Comparison of ENCODE assay signal across 8 cellular contexts in the genomic region with DNA sequence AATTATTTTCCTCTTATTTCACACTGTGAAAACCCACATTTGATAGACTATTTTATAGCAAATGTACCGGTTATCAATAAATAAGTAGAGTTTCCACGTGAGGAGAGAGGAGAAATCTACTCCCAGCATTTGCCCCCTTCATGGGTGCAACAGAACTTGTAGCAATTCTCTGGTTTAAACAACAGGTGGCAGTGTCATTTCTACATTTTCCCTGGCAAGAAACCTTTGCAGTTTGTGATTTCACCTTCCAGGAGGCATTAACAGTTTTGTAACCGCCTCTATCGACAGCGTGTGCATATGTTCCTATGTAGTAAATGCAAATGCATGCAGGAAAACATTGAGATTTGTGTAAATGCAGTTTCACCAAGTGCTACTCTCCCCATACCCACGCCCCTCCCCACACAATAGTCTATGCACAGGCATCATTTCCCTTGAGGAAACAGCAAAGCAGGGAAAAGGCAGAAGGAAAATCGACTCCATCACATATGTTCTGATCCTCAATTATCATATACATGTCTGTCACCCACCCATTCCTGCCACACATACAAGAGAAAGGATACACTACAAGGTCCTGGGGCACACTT.
DNase-seq lines count a peak whose midpoint lies in the region; ATAC-seq and TF ChIP-seq lines count a peak whose summit lies in the region.

No MANE protein-coding gene starts in this region.

- TF ChIP-seq POLR2A in vagina (IDR thresholded peaks at IDR 0.05), result no peak

- no peaks in the 10 kb centered on the region for H3K4me1 ChIP-seq in A673 (ENCODE audit: insufficient read depth, low read length, poor library complexity, severe bottlenecking)
- H3K4me1 ChIP-seq in iPS DF 6.9 (ENCODE audit: control insufficient read depth, insufficient read depth, low read length), result no peaks in the 10 kb centered on the region
- no peaks in the 10 kb centered on the region for H3K4me1 ChIP-seq in vagina

- H3K36me3 ChIP-seq in A673 (ENCODE audit: insufficient read depth, low read length, poor library complexity, severe bottlenecking), result no peaks in the 10 kb centered on the region
- H3K36me3 ChIP-seq in iPS DF 6.9 (ENCODE audit: control insufficient read depth, insufficient read depth, low read length), result no peaks in the 10 kb centered on the region
- H3K36me3 ChIP-seq in vagina, result no peaks in the 10 kb centered on the region

- CTCF ChIA-PET in A673 (lab: Charles Lee), result interaction anchor here (0.7 kb wide), 1 partner anchor 951 kb away, joined by 3 read pairs; no protein-coding TSS in a partner anchor

- H3K27ac ChIP-seq in A673 (ENCODE audit: low read depth, low read length, poor library complexity, severe bottlenecking) (no peak overlapping the region), VCaP (peak overlapping the region; percentile 19; the same call in 1 of the 2 replicates), iPS DF 6.9 (ENCODE audit: low read length) (no peak overlapping the region), vagina (no peak overlapping the region)

- no peaks in the 10 kb centered on the region for H3K27me3 ChIP-seq in A673 (replicated peaks; ENCODE audit: insufficient read depth, low read depth, low read length, poor library complexity)
- H3K27me3 ChIP-seq in iPS DF 6.9 (ENCODE audit: control insufficient read depth, insufficient read depth, low read length), result no peaks in the 10 kb centered on the region
- no peaks in the 10 kb centered on the region for H3K27me3 ChIP-seq in vagina

- peak; percentile 75 for TF ChIP-seq CTCF in A673 (conservative IDR thresholded peaks at IDR 0.05; ENCODE audit: low read depth, low read length)
- peak; percentile 56 for TF ChIP-seq CTCF in GM12864 (IDR thresholded peaks at IDR 0.05; ENCODE audit: low read depth, low read length, missing control alignments)
- peak; percentile 81 for TF ChIP-seq CTCF in VCaP (conservative IDR thresholded peaks at IDR 0.05)
- TF ChIP-seq CTCF in vagina (IDR thresholded peaks at IDR 0.05), result peak in 2 of 3 experiments; percentile 24 to 56

- H3K4me3 ChIP-seq in A673 (ENCODE audit: low read depth, low read length, poor library complexity, severe bottlenecking), result no peak overlapping the region
- no peak overlapping the region for H3K4me3 ChIP-seq in GM12864 (ENCODE audit: low read depth, low read length)
- H3K4me3 ChIP-seq in iPS DF 6.9 (ENCODE audit: low read length), result no peak overlapping the region
- no peak overlapping the region for H3K4me3 ChIP-seq in vagina

- H3K9me3 ChIP-seq in A673 (ENCODE audit: low read depth, low read length, poor library complexity, severe bottlenecking), result no peaks in the 10 kb centered on the region
- no peaks in the 10 kb centered on the region for H3K9me3 ChIP-seq in iPS DF 6.9 (ENCODE audit: control insufficient read depth, insufficient read depth, low read length)
- no peaks in the 10 kb centered on the region for H3K9me3 ChIP-seq in vagina

- no peak for ATAC-seq in GM18873 (IDR thresholded peaks at IDR 0.05; ENCODE audit: low FRiP score, unreplicated experiment)

- no TSS peak for BruUV-seq in A673 (replicated peaks; lab: Mats Ljungman, UMichigan)

- no CpG with 5 or more reads among the region's 7 CpGs for WGBS in iPS DF 6.9 (ENCODE audit: insufficient coverage, insufficient read length)

- DNase-seq in A673 (ENCODE audit: low spot score), result peak; percentile 55
- no peak for DNase-seq in GM12864 (ENCODE audit: low read depth)
- DNase-seq in NCI-H1436 (lab: John Stamatoyannopoulos, UW), result peak; percentile 62
- DNase-seq in iPS DF 6.9 (ENCODE audit: low read depth, low spot score), result peak; percentile 31
- no peak for DNase-seq in vagina (ENCODE audit: extremely low spot score in 2 of 2)
- no peak for DNase-seq in stimulated activated CD4-positive, alpha-beta T cell treated with anti-CD3 and anti-CD28 coated beads, Interleukin-15, amount 100 ng/mL, for 24 hours

- POLR2A ChIA-PET in A673 (lab: Charles Lee; ENCODE audit: low non-redundant PET), result no interaction called here

- intact Hi-C loops in A673 (cut with micrococcal nuclease; ENCODE audit: unreplicated experiment), result loop anchor here (1.0 to 5.0 kb wide), 4 partner anchors 105 to 480 kb away; no protein-coding TSS in a partner anchor
- intact Hi-C loops in vagina (cut with DNase I), result no loop called here

Comparison
In these comparisons a context has a peak if more than half of its experiments do, and no peak if none do; other contexts are left out.
1. DNase-seq: peak in A673 (single experiment), NCI-H1436 (single experiment) and iPS DF 6.9 (single experiment); none in GM12864 (single experiment), vagina (0 of 2) and stimulated activated CD4-positive, alpha-beta T cell treated with anti-CD3 and anti-CD28 coated beads, Interleukin-15, amount 100 ng/mL, for 24 hours (single experiment).
2. Peak in every context shown above with its lines, with median percentiles within 50 percentile points of each other: CTCF ChIP-seq.